8 cellular contexts compared by ENCODE assay signal in the genomic region with DNA sequence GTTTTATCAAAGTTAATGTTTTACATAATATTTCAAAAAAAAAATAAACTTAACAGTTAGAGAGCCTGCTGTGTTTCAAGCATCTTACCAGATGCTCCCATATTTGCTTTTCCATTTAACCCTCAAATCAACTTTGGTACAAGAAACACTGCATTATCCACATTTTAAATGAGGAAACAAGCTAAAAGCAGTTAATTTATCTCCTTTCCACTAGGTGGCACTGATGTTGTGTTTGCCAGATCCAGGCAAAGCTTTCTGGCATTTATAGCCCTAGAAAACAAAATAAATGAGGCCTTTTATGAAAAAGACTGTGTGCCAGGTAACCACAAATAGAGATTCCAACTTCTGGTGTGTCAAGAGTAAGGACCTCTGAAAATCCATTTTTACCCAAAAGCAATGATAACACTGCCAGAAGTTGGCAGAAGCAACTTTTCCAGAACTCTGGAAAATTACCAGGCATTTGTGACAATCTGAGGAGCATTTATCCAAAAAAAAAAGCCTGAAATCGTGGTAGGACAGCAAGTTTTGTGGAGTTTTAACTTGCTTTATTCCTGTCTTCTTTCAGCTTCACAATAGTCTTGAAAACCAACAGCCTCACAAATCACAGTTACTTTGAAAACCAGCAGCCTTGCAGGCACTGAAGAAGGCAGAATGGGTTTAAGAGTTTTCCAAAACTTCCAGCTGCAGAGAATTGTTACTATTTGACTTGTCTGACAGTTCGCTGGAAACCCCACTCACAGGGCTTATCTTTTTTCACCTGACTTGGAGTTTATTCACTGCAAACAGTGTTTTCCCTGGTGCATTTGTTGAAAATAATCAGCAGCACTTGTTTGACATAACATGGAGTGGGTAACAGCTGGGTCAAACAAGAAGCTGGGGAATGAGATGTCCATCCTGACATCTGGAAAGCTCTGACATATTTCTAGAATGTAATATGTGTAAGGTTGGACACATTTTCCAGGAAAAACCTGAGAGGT. TPM values are rescaled to one million over a fixed set of nuclear protein-coding genes. Genes with fewer than 3 reads are reported as not detected.
DNase-seq lines count a peak whose midpoint lies in the region; ATAC-seq and TF ChIP-seq lines count a peak whose summit lies in the region.

No MANE protein-coding gene starts in this region.

- no peak overlapping the region for H2BK15ac ChIP-seq in neuronal stem cell (ENCODE audit: low read length)

- intact Hi-C loops in esophagus muscularis mucosa (cut with DNase I), result loop anchor here (2.0 to 5.0 kb wide), 2 partner anchors 169 to 286 kb away; a partner anchor contains a TSS

- H3K27ac ChIP-seq in SK-N-SH (ENCODE audit: low read depth in 2 of 2, low read length in 1 of 2) (no peak overlapping the region; a peak in 1 of 4 replicates), esophagus muscularis mucosa (replicated peaks in 1 of 4) (peak overlapping the region in 3 of 4 donors; percentile 2 to 33 (median 11)), neuronal stem cell (replicated peaks; ENCODE audit: low read length) (no peak overlapping the region)

- H2BK120ac ChIP-seq in neuronal stem cell (ENCODE audit: low read depth, low read length), result no peak overlapping the region

- peak overlapping the region; percentile 33; the same call in 1 of the 2 replicates for H2AFZ ChIP-seq in SK-N-SH (ENCODE audit: low read depth)
- H2AFZ ChIP-seq in neuronal stem cell (ENCODE audit: low read length), result peak overlapping the region; percentile 25

- H3K9me3 ChIP-seq in SK-N-SH, result no peaks in the 10 kb centered on the region
- H3K9me3 ChIP-seq in esophagus muscularis mucosa, result no peaks in the 10 kb centered on the region
- no peaks in the 10 kb centered on the region for H3K9me3 ChIP-seq in neuronal stem cell (replicated peaks in 1 of 2; ENCODE audit: control insufficient read depth in 2 of 2, insufficient read depth in 1 of 2, low read depth in 1 of 2, low read length in 2 of 2)

- POLR2A ChIA-PET in SK-N-SH (lab: Yijun Ruan, JAX), result interaction anchor here (0.7 to 1.5 kb wide), 4 partner anchors 9 to 286 kb away, joined by 3 to 6 read pairs (median 5); a partner anchor contains a TSS

- H2AK5ac ChIP-seq in neuronal stem cell (ENCODE audit: low read depth, low read length), result no peak overlapping the region

- TF ChIP-seq CTCF in SK-N-SH (IDR thresholded peaks at IDR 0.05) (peak; percentile 85), esophagus muscularis mucosa (IDR thresholded peaks at IDR 0.05) (peak; percentile 62 to 77 (median 65))

- H2BK12ac ChIP-seq in neuronal stem cell (ENCODE audit: low read length), result no peak overlapping the region

- TF ChIP-seq RAD21 in SK-N-SH (IDR thresholded peaks at IDR 0.05; ENCODE audit: low read length), result peak; percentile 83

- DNase-seq in SKM-1 treated with dmso at 0.1 percent for 144 hours (lab: John Stamatoyannopoulos, UW; ENCODE audit: unreplicated experiment), result peak; percentile 51
- no peak for DNase-seq in SKM-1 (lab: John Stamatoyannopoulos, UW; ENCODE audit: unreplicated experiment)
- peak; percentile 66 for DNase-seq in M059J (ENCODE audit: low read depth)
- DNase-seq in SK-N-SH, result peak; percentile 33
- no peak for DNase-seq in esophagus muscularis mucosa (ENCODE audit: extremely low spot score)
- peak; percentile 20 for DNase-seq in neuronal stem cell (ENCODE audit: low spot score)

- no peaks in the 10 kb centered on the region for H3K79me2 ChIP-seq in SK-N-SH (ENCODE audit: insufficient read depth)

- H3K4me3 ChIP-seq in SK-N-SH (ENCODE audit: low read depth in 2 of 2, low read length in 1 of 2), result no peak overlapping the region
- no peak overlapping the region for H3K4me3 ChIP-seq in esophagus muscularis mucosa
- no peak overlapping the region for H3K4me3 ChIP-seq in neuronal stem cell (ENCODE audit: low read length in 2 of 2)

- H3K4me1 ChIP-seq in SK-N-SH (ENCODE audit: control insufficient read depth in 1 of 2, insufficient read depth in 2 of 2, low read depth in 1 of 2, low read length in 1 of 2) (peaks cover 2 to 19% of the 10 kb centered on the region in 2 experiments; a peak in 3 of 4 replicates), esophagus muscularis mucosa (peaks cover 3 to 24% (median 22%) of the 10 kb centered on the region in 4 donors), neuronal stem cell (ENCODE audit: control insufficient read depth in 2 of 2, insufficient read depth in 1 of 2, low read depth in 1 of 2, low read length in 2 of 2) (peaks cover 0 to 2% of the 10 kb centered on the region in 2 donors)

- H4K91ac ChIP-seq in neuronal stem cell (ENCODE audit: low read depth, low read length, poor library complexity), result no peak overlapping the region

- ATAC-seq in GM21737 (IDR thresholded peaks at IDR 0.05; ENCODE audit: unreplicated experiment) (no peak), HG03097 (IDR thresholded peaks at IDR 0.05; ENCODE audit: low FRiP score, unreplicated experiment) (no peak)

- H3K14ac ChIP-seq in neuronal stem cell (ENCODE audit: low read length), result no peak overlapping the region

- no peak for TF ChIP-seq POLR2A in esophagus muscularis mucosa (IDR thresholded peaks at IDR 0.05; ENCODE audit: low read depth)

- no peak overlapping the region for H4K8ac ChIP-seq in neuronal stem cell (ENCODE audit: low read depth, low read length)

- WGBS in SK-N-SH (ENCODE audit: low lambda C conversion rate), result 17% methylated on average over 2 of the region's 2 CpGs
- WGBS in esophagus muscularis mucosa, result 48% methylated on average over 2 of the region's 2 CpGs
- no CpG with 5 or more reads among the region's 2 CpGs for WGBS in neuronal stem cell (ENCODE audit: extremely low coverage in 2 of 2, insufficient read length in 2 of 2, insufficient replicate concordance in 1 of 2), 2 donors

- no peak overlapping the region for H3K9ac ChIP-seq in SK-N-SH
- H3K9ac ChIP-seq in neuronal stem cell (ENCODE audit: low read depth, low read length, poor library complexity), result no peak overlapping the region

- no peaks in the 10 kb centered on the region for H3K27me3 ChIP-seq in SK-N-SH (ENCODE audit: insufficient read depth)
- H3K27me3 ChIP-seq in esophagus muscularis mucosa, result no peaks in the 10 kb centered on the region
- H3K27me3 ChIP-seq in neuronal stem cell (ENCODE audit: control insufficient read depth in 3 of 3, insufficient read depth in 3 of 3, low read depth in 1 of 3, low read length in 3 of 3), result no peaks in the 10 kb centered on the region

- H3F3A ChIP-seq in SK-N-SH (replicated peaks; ENCODE audit: insufficient read depth), result no peaks in the 10 kb centered on the region

- no peaks in the 10 kb centered on the region for H3K79me1 ChIP-seq in neuronal stem cell (ENCODE audit: low read depth, low read length)

- CTCF ChIA-PET in SK-N-SH (lab: Yijun Ruan, JAX), result interaction anchor here (0.7 to 2.7 kb wide), 29 partner anchors 9 to 645 kb away, joined by 3 to 45 read pairs (median 4); a partner anchor contains a TSS

- H3K4me2 ChIP-seq in SK-N-SH (no peak overlapping the region), neuronal stem cell (ENCODE audit: insufficient read depth, low read length, poor library complexity, severe bottlenecking) (no peak overlapping the region)

- H4K20me1 ChIP-seq in SK-N-SH (ENCODE audit: insufficient read depth), result no peaks in the 10 kb centered on the region

- no peaks in the 10 kb centered on the region for H3K9me2 ChIP-seq in SK-N-SH

- no peak for TF ChIP-seq EP300 in SK-N-SH (IDR thresholded peaks at IDR 0.05; ENCODE audit: borderline replicate concordance in 1 of 2, low read depth in 1 of 2, low read length in 1 of 2)
- TF ChIP-seq EP300 in esophagus muscularis mucosa (IDR thresholded peaks at IDR 0.05), result no peak

- H3K18ac ChIP-seq in neuronal stem cell (ENCODE audit: low read length), result no peak overlapping the region

- no peak overlapping the region for H3K4ac ChIP-seq in neuronal stem cell (ENCODE audit: low read length)

- H3K23ac ChIP-seq in neuronal stem cell (ENCODE audit: low read depth, low read length, poor library complexity), result no peak overlapping the region

- H2BK5ac ChIP-seq in neuronal stem cell (ENCODE audit: low read length), result no peak overlapping the region

- H3K36me3 ChIP-seq in SK-N-SH (replicated peaks in 1 of 2; ENCODE audit: control insufficient read depth in 1 of 2, insufficient read depth in 2 of 2, low read length in 1 of 2), result no peaks in the 10 kb centered on the region
- peaks cover 0 to 7% (median 0%) of the 10 kb centered on the region in 4 donors for H3K36me3 ChIP-seq in esophagus muscularis mucosa
- no peaks in the 10 kb centered on the region for H3K36me3 ChIP-seq in neuronal stem cell (replicated peaks in 1 of 2; ENCODE audit: control insufficient read depth in 2 of 2, insufficient read depth in 2 of 2, low read length in 2 of 2)

TF ChIP-seq in SK-N-SH, 30 proteins besides CTCF, POLR2A, EP300 and RAD21:
- TF ChIP-seq FOXM1 (IDR thresholded peaks at IDR 0.05; ENCODE audit: low read depth), result no peak
- TF ChIP-seq EZH2phosphoT487 (IDR thresholded peaks at IDR 0.05; ENCODE audit: borderline replicate concordance, low read depth), result no peak
- peak; percentile 55 for TF ChIP-seq SMC3 (IDR thresholded peaks at IDR 0.05; ENCODE audit: low read depth, low read length)

RNA-seq across cellular contexts. Expression of a gene that starts 9.2 kb away (rescaled TPM):
- 84.7 and 87.8 TPM in 2 replicates for total RNA-seq in M059J (2014; rRNA removed; shearing (Covaris generic))
- 35.1 and 35.3 TPM in 2 replicates for polyA plus RNA-seq in SK-N-SH (2012; rRNA removed)
- polyA plus RNA-seq in SK-N-SH (2012; cell fraction: cytosol; rRNA removed), result 44.8 and 68.1 TPM in 2 replicates
- 14.1 and 17.1 TPM in 2 replicates for polyA plus RNA-seq in SK-N-SH (2012; cell fraction: nucleus; rRNA removed)
- 10 to 100 TPM; 28.2 to 42.7 (median 32.6) TPM for total RNA-seq in esophagus muscularis mucosa
- 13.4 TPM for polyA plus RNA-seq in neuronal stem cell (2013, experiment 1 of 2)
- polyA plus RNA-seq in neuronal stem cell (2013, experiment 2 of 2), result 12.8 TPM

RNA-seq across cellular contexts. Expression of a gene that starts 10.1 kb away (rescaled TPM):
- 56.4 and 112 TPM in 2 replicates for total RNA-seq in M059J (2014; rRNA removed; shearing (Covaris generic))
- polyA plus RNA-seq in SK-N-SH (2012; rRNA removed), result 11.0 and 11.2 TPM in 2 replicates
- polyA plus RNA-seq in SK-N-SH (2012; cell fraction: cytosol; rRNA removed), result 12.8 and 24.8 TPM in 2 replicates
- polyA plus RNA-seq in SK-N-SH (2012; cell fraction: nucleus; rRNA removed), result 5.8 and 21.0 TPM in 2 replicates
- total RNA-seq in esophagus muscularis mucosa, result 10 to 100 TPM in 3 of 4 donors, 1 to 10 TPM in 1; 6.4 to 21.6 (median 12.7) TPM
- 45.6 TPM for polyA plus RNA-seq in neuronal stem cell (2013, experiment 1 of 2)
- polyA plus RNA-seq in neuronal stem cell (2013, experiment 2 of 2), result 45.7 TPM

RNA-seq across cellular contexts. Expression of a gene that starts 22.7 kb away (rescaled TPM):
- 4.6 and 5.5 TPM in 2 replicates for total RNA-seq in M059J (2014; rRNA removed; shearing (Covaris generic))
- 2.2 and 3.5 TPM in 2 replicates for polyA plus RNA-seq in SK-N-SH (2012; rRNA removed)
- 3.7 and 3.8 TPM in 2 replicates for polyA plus RNA-seq in SK-N-SH (2012; cell fraction: cytosol; rRNA removed)
- 0.95 and 2.5 TPM in 2 replicates for polyA plus RNA-seq in SK-N-SH (2012; cell fraction: nucleus; rRNA removed)
- 1 to 10 TPM; 2.5 to 3.3 (median 3.0) TPM for total RNA-seq in esophagus muscularis mucosa
- polyA plus RNA-seq in neuronal stem cell (2013, experiment 1 of 2), result 4.6 TPM
- polyA plus RNA-seq in neuronal stem cell (2013, experiment 2 of 2), result 4.8 TPM

Comparison
In these comparisons a context has a peak if more than half of its experiments do, and no peak if none do; other contexts are left out.
1. DNase-seq: peak in SKM-1 treated with dmso at 0.1 percent for 144 hours (single experiment), M059J (single experiment), SK-N-SH (single experiment) and neuronal stem cell (single experiment); none in SKM-1 (single experiment) and esophagus muscularis mucosa (single experiment).
2. H3K27ac ChIP-seq: peak in esophagus muscularis mucosa (3 of 4); none in SK-N-SH (0 of 2) and neuronal stem cell (single experiment).